In the genomic region with DNA sequence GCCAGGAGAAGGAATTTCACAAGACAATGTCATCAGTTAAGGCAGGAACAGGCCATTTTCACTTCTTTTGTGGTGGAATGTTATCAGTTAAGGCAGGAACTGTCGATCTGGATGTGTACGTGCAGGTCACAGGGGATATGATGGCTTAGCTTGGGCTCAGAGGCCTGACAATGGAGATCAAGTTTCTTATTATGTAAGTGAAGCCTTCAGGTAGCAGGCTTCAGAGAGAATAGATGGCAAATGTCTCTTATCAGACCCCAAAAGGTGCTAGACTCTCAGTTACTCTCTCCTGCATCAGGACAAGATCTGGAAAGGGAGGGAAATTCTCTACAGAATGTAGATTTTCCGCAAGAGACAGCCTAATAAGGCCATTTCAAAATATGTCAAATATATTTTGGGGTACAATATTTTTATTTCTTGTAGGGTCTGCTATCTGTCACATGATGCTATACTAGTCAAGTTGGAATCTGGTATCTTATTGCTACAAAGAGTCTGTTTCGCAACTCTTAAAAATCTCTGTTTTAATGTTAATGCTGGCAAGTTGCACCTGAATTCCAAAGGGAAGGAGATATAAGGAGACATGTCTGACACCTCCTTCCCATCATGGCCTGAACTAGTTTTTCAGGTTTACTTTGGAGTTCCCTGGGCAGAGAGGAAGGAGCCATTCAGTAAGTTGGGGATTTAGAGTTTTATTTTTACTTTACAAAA, we compare ENCODE assay signal across 26 cellular contexts. TPM values are rescaled to one million over a fixed set of nuclear protein-coding genes. Genes with fewer than 3 reads are reported as not detected.
"Had no signal": no experiment of that assay in that cellular context is flagged by ENCODE, and none has a peak within 500 bp of the region (broad histone marks: within the 10 kb centered on the region; RNA-seq: fewer than 3 reads in every experiment).

No MANE protein-coding gene starts in this region.

- H3K4me1 ChIP-seq: esophagus squamous epithelium, gastroesophageal sphincter, lower lobe of right lung, tibial artery had no signal

- H3K4me1 Mint-ChIP-seq: activated CD4-positive, alpha-beta T cell treated with anti-CD3 and anti-CD28 coated beads, Interleukin-2, amount 10 ng/mL, durations not matched to agents 24 days and 14 days; activated CD8-positive, alpha-beta memory T cell treated with anti-CD3 and anti-CD28 coated beads, Interleukin-2, amount 10 ng/mL, durations not matched to agents 7 days and 5 days; activated naive CD8-positive, alpha-beta T cell treated with anti-CD3 and anti-CD28 coated beads, Interleukin-2, amount 50 U/mL, for 24 hours; naive thymus-derived CD4-positive, alpha-beta T cell; T-helper 17 cell had no signal

- H2AFZ ChIP-seq: neural progenitor cell had no signal

- H3K36me3 ChIP-seq: esophagus squamous epithelium, gastroesophageal sphincter, lower lobe of right lung, neural progenitor cell, tibial artery had no signal

- H3K9me3 ChIP-seq: esophagus squamous epithelium, gastroesophageal sphincter, lower lobe of right lung, tibial artery had no signal

- H3K9ac ChIP-seq: neural progenitor cell had no signal

- H3K27ac Mint-ChIP-seq: activated CD4-positive, alpha-beta T cell treated with anti-CD3 and anti-CD28 coated beads, Interleukin-2, amount 10 ng/mL, durations not matched to agents 24 days and 14 days; activated CD8-positive, alpha-beta memory T cell treated with anti-CD3 and anti-CD28 coated beads, Interleukin-2, amount 10 ng/mL, durations not matched to agents 7 days and 5 days; activated CD8-positive, alpha-beta T cell treated with anti-CD3 and anti-CD28 coated beads for 36 hours; activated naive CD8-positive, alpha-beta T cell treated with anti-CD3 and anti-CD28 coated beads, Interleukin-2, amount 50 U/mL, for 24 hours; activated T-helper 1 cell treated with anti-CD3 and anti-CD28 coated beads, Interleukin-12 subunit alpha, Interleukin-12 subunit beta, Interleukin-2, Interleukin-4 antibody, amounts not matched to agents 30 ng/mL and 10 ng/mL and 1 ng/mL, durations not matched to agents 14 hours and 24 hours and 36 hours; naive thymus-derived CD4-positive, alpha-beta T cell; neural progenitor cell; stimulated activated naive CD8-positive, alpha-beta T cell treated with anti-CD3 and anti-CD28 coated beads, Interleukin-15, Interleukin-2, amounts not matched to agents 100 ng/mL and 50 ng/mL, for 24 hours; T-helper 17 cell had no signal

- H3K9me3 Mint-ChIP-seq: activated CD4-positive, alpha-beta T cell treated with anti-CD3 and anti-CD28 coated beads, Interleukin-2, amount 10 ng/mL, durations not matched to agents 24 days and 14 days; activated CD8-positive, alpha-beta T cell treated with anti-CD3 and anti-CD28 coated beads for 36 hours; activated naive CD8-positive, alpha-beta T cell treated with anti-CD3 and anti-CD28 coated beads, Interleukin-2, amount 50 U/mL, for 24 hours; activated T-helper 1 cell treated with anti-CD3 and anti-CD28 coated beads, Interleukin-12 subunit alpha, Interleukin-12 subunit beta, Interleukin-2, Interleukin-4 antibody, amounts not matched to agents 30 ng/mL and 10 ng/mL and 1 ng/mL, durations not matched to agents 14 hours and 24 hours and 36 hours had no signal

- H3K27me3 ChIP-seq: esophagus squamous epithelium, gastroesophageal sphincter, neural progenitor cell, tibial artery had no signal

- H3K4me3 ChIP-seq: esophagus squamous epithelium, gastroesophageal sphincter, lower lobe of right lung, neural progenitor cell, skin epidermis, tibial artery had no signal

- DNase-seq: activated CD4-positive, alpha-beta T cell treated with anti-CD3 and anti-CD28 coated beads, Interleukin-2, amount 10 ng/mL, durations not matched to agents 24 days and 14 days; activated CD8-positive, alpha-beta memory T cell treated with anti-CD3 and anti-CD28 coated beads, Interleukin-2, amount 10 ng/mL, durations not matched to agents 7 days and 5 days; activated CD8-positive, alpha-beta T cell treated with anti-CD3 and anti-CD28 coated beads for 36 hours; activated gamma-delta T cell; activated naive CD4-positive, alpha-beta T cell treated with anti-CD3 and anti-CD28 coated beads, Interleukin-2, amount 50 U/mL, for 16 hours; activated naive CD8-positive, alpha-beta T cell treated with anti-CD3 and anti-CD28 coated beads, Interleukin-2, amount 50 U/mL, for 24 hours; activated T-cell treated with anti-CD3 and anti-CD28 coated beads for 4 hours; effector CD8-positive, alpha-beta T cell; esophagus squamous epithelium; head of caudate nucleus; hypothalamus; kidney; lower lobe of right lung; naive thymus-derived CD4-positive, alpha-beta T cell; right cardiac atrium; stimulated activated CD4-positive, alpha-beta T cell treated with anti-CD3 and anti-CD28 coated beads, Interleukin-1b, Interleukin-23, amount 100 ng/mL, for 48 hours; SW 1271; T-helper 17 cell; tibial artery had no signal

- H3K36me3 Mint-ChIP-seq: activated CD8-positive, alpha-beta memory T cell treated with anti-CD3 and anti-CD28 coated beads, Interleukin-2, amount 10 ng/mL, durations not matched to agents 7 days and 5 days; naive thymus-derived CD4-positive, alpha-beta T cell; neural progenitor cell had no signal

- FAIRE-seq: kidney had no signal

- H3K27me3 Mint-ChIP-seq: activated CD4-positive, alpha-beta T cell treated with anti-CD3 and anti-CD28 coated beads, Interleukin-2, amount 10 ng/mL, durations not matched to agents 24 days and 14 days; activated CD8-positive, alpha-beta memory T cell treated with anti-CD3 and anti-CD28 coated beads, Interleukin-2, amount 10 ng/mL, durations not matched to agents 7 days and 5 days; activated CD8-positive, alpha-beta T cell treated with anti-CD3 and anti-CD28 coated beads for 36 hours; activated naive CD8-positive, alpha-beta T cell treated with anti-CD3 and anti-CD28 coated beads, Interleukin-2, amount 50 U/mL, for 24 hours; naive thymus-derived CD4-positive, alpha-beta T cell; stimulated activated naive CD8-positive, alpha-beta T cell treated with anti-CD3 and anti-CD28 coated beads, Interleukin-15, Interleukin-2, amounts not matched to agents 100 ng/mL and 50 ng/mL, for 24 hours; T-helper 17 cell had no signal

- H3K4me2 ChIP-seq: neural progenitor cell had no signal

- H3K27ac ChIP-seq: esophagus squamous epithelium, gastroesophageal sphincter, lower lobe of right lung, neural progenitor cell, skin epidermis, tibial artery had no signal

- H3K4me3 Mint-ChIP-seq: activated CD4-positive, alpha-beta T cell treated with anti-CD3 and anti-CD28 coated beads, Interleukin-2, amount 10 ng/mL, durations not matched to agents 24 days and 14 days; activated CD8-positive, alpha-beta memory T cell treated with anti-CD3 and anti-CD28 coated beads, Interleukin-2, amount 10 ng/mL, durations not matched to agents 7 days and 5 days; activated CD8-positive, alpha-beta T cell treated with anti-CD3 and anti-CD28 coated beads for 36 hours; activated naive CD8-positive, alpha-beta T cell treated with anti-CD3 and anti-CD28 coated beads, Interleukin-2, amount 50 U/mL, for 24 hours; activated T-helper 1 cell treated with anti-CD3 and anti-CD28 coated beads, Interleukin-12 subunit alpha, Interleukin-12 subunit beta, Interleukin-2, Interleukin-4 antibody, amounts not matched to agents 30 ng/mL and 10 ng/mL and 1 ng/mL, durations not matched to agents 14 hours and 24 hours and 36 hours; naive thymus-derived CD4-positive, alpha-beta T cell; neural progenitor cell; stimulated activated naive CD8-positive, alpha-beta T cell treated with anti-CD3 and anti-CD28 coated beads, Interleukin-15, Interleukin-2, amounts not matched to agents 100 ng/mL and 50 ng/mL, for 24 hours; T-helper 17 cell had no signal

- ATAC-seq: activated CD8-positive, alpha-beta memory T cell treated with anti-CD3 and anti-CD28 coated beads, Interleukin-2, amount 10 ng/mL, durations not matched to agents 7 days and 5 days; activated CD8-positive, alpha-beta T cell treated with anti-CD3 and anti-CD28 coated beads for 36 hours; activated naive CD8-positive, alpha-beta T cell treated with anti-CD3 and anti-CD28 coated beads, Interleukin-2, amount 50 U/mL, for 24 hours; gastroesophageal sphincter; lower lobe of right lung; naive thymus-derived CD4-positive, alpha-beta T cell; right cardiac atrium; T-helper 17 cell had no signal

RNA-seq across cellular contexts. Expression of a gene that starts 48.8 kb away (rescaled TPM):
- total RNA-seq: activated CD4-positive, alpha-beta T cell treated with anti-CD3 and anti-CD28 coated beads, Interleukin-2, amount 10 ng/mL, durations not matched to agents 24 days and 14 days; activated CD8-positive, alpha-beta memory T cell treated with anti-CD3 and anti-CD28 coated beads, Interleukin-2, amount 10 ng/mL, durations not matched to agents 7 days and 5 days; activated CD8-positive, alpha-beta T cell treated with anti-CD3 and anti-CD28 coated beads for 36 hours; activated T-helper 1 cell treated with anti-CD3 and anti-CD28 coated beads, Interleukin-12 subunit alpha, Interleukin-12 subunit beta, Interleukin-2, Interleukin-4 antibody, amounts not matched to agents 30 ng/mL and 10 ng/mL and 1 ng/mL, durations not matched to agents 14 hours and 24 hours and 36 hours; chondrocyte; esophagus squamous epithelium; gastroesophageal sphincter; lower lobe of right lung; naive thymus-derived CD4-positive, alpha-beta T cell; pulmonary artery endothelial cell; T-helper 17 cell had no signal
- polyA plus RNA-seq: naive thymus-derived CD4-positive, alpha-beta T cell had no signal
